8 cellular contexts compared by ENCODE assay signal in the genomic region with DNA sequence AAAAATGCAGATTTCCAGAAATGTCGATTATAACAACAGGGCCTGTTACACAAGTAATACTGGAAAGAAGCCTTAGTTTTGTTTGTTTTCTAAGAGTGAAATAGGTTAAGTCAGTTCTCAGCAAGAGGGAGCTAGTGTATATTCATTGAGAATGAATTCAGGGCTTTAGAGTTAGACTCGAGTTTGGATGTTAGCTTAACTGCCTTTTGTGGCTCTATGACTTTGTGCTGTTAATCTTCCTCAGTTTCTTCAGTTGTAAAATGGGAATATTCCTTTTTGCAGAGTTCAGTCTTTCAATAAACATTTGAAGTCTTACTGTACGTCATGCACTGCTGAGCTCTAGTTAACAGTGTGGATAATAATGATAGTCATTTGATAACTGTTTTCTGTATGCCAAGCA. TPM values are rescaled to one million over a fixed set of nuclear protein-coding genes. Genes with fewer than 3 reads are reported as not detected.
DNase-seq lines count a peak whose midpoint lies in the region; ATAC-seq and TF ChIP-seq lines count a peak whose summit lies in the region.

No MANE protein-coding gene starts in this region.

- H3K27ac ChIP-seq in 22Rv1 (peak overlapping the region; percentile 88), sigmoid colon (peak overlapping the region; percentile 90 to 96 (median 94))

- intact Hi-C loops in sigmoid colon (cut with DNase I): no loop called here

- no peaks in the 10 kb centered on the region for H3K36me3 ChIP-seq in sigmoid colon

- no peaks in the 10 kb centered on the region for H3K27me3 Mint-ChIP-seq in T-helper 2 cell treated with Interferon-gamma antibody and Interleukin-4, amounts not matched to agents 5 μg/mL and 100 μg/mL, for 36 hours (ENCODE audit: low read depth)

- H3K36me3 Mint-ChIP-seq in T-helper 2 cell treated with Interferon-gamma antibody and Interleukin-4, amounts not matched to agents 5 μg/mL and 100 μg/mL, for 36 hours (ENCODE audit: low read depth): peaks cover 51% of the 10 kb centered on the region

- peaks cover 0 to 60% (median 55%) of the 10 kb centered on the region in 4 donors for H3K4me1 ChIP-seq in sigmoid colon

- ATAC-seq in GM19324 (IDR thresholded peaks at IDR 0.05; ENCODE audit: low FRiP score, unreplicated experiment): no peak
- no peak for ATAC-seq in GM19023 (IDR thresholded peaks at IDR 0.05; ENCODE audit: unreplicated experiment)

- H3K4me3 ChIP-seq in GM12875 (ENCODE audit: low read depth, low read length) (peak overlapping the region; percentile 60), foreskin fibroblast (ENCODE audit: low read depth in 1 of 2, low read length in 2 of 2) (peak overlapping the region; percentile 67 to 95), sigmoid colon (peak overlapping the region; percentile 72 to 80 (median 77))

- no peak for TF ChIP-seq EP300 in sigmoid colon (IDR thresholded peaks at IDR 0.05)

- TF ChIP-seq POLR2A in sigmoid colon (IDR thresholded peaks at IDR 0.05): no peak

- peak overlapping the region; percentile 94 for H3K27ac Mint-ChIP-seq in T-helper 2 cell treated with Interferon-gamma antibody and Interleukin-4, amounts not matched to agents 5 μg/mL and 100 μg/mL, for 36 hours

- peaks cover 52% of the 10 kb centered on the region for H3K4me1 Mint-ChIP-seq in T-helper 2 cell treated with Interferon-gamma antibody and Interleukin-4, amounts not matched to agents 5 μg/mL and 100 μg/mL, for 36 hours (ENCODE audit: low read depth)

- TF ChIP-seq CTCF in 22Rv1 (IDR thresholded peaks at IDR 0.05) (peak; percentile 24), GM12875 (IDR thresholded peaks at IDR 0.05; ENCODE audit: borderline replicate concordance, insufficient read depth, low read depth, low read length) (no peak), foreskin fibroblast (IDR thresholded peaks at IDR 0.05; ENCODE audit: low read depth, low read length) (no peak), sigmoid colon (IDR thresholded peaks at IDR 0.05) (no peak)

- H3K9me3 ChIP-seq in sigmoid colon: no peaks in the 10 kb centered on the region

- DNase-seq in T-helper 2 cell treated with Interferon-gamma antibody and Interleukin-4, amounts not matched to agents 5 μg/mL and 100 μg/mL, for 36 hours (ENCODE audit: low spot score): no peak
- DNase-seq in foreskin fibroblast (peak in 1 of 2 donors; percentile 36), sigmoid colon (no peak), mucosa of gallbladder (ENCODE audit: low spot score) (no peak)

- H3K9me3 Mint-ChIP-seq in T-helper 2 cell treated with Interferon-gamma antibody and Interleukin-4, amounts not matched to agents 5 μg/mL and 100 μg/mL, for 36 hours: no peaks in the 10 kb centered on the region

- H3K4me3 Mint-ChIP-seq in T-helper 2 cell treated with Interferon-gamma antibody and Interleukin-4, amounts not matched to agents 5 μg/mL and 100 μg/mL, for 36 hours: peak overlapping the region; percentile 94

- H3K27me3 ChIP-seq in sigmoid colon: no peaks in the 10 kb centered on the region

- 0% methylated on average over 3 of the region's 3 CpGs for WGBS in sigmoid colon, 2 donors

RNA-seq across cellular contexts. Expression of a gene that starts 1.0 kb away (rescaled TPM):
- total RNA-seq in sigmoid colon (100 to 1,000 TPM in 3 of 4 donors, 10 to 100 TPM in 1; 81.3 to 131 (median 115) TPM), mucosa of gallbladder (106 TPM)
- polyA plus RNA-seq in sigmoid colon: 100 to 1,000 TPM; 207 to 339 (median 246) TPM

RNA-seq across cellular contexts. Expression of a gene that starts 33.1 kb away (rescaled TPM):
- total RNA-seq in sigmoid colon: 100 to 1,000 TPM in 2 of 4 donors, 10 to 100 TPM in 2; 88.5 to 132 (median 102) TPM
- polyA plus RNA-seq in sigmoid colon: 10 to 100 TPM in 1 of 3 donors, 1 to 10 TPM in 2; 5.1 to 11.4 (median 7.2) TPM
- total RNA-seq in mucosa of gallbladder: 62.8 TPM
